ENCODE assay signal across 11 cellular contexts in the genomic region with DNA sequence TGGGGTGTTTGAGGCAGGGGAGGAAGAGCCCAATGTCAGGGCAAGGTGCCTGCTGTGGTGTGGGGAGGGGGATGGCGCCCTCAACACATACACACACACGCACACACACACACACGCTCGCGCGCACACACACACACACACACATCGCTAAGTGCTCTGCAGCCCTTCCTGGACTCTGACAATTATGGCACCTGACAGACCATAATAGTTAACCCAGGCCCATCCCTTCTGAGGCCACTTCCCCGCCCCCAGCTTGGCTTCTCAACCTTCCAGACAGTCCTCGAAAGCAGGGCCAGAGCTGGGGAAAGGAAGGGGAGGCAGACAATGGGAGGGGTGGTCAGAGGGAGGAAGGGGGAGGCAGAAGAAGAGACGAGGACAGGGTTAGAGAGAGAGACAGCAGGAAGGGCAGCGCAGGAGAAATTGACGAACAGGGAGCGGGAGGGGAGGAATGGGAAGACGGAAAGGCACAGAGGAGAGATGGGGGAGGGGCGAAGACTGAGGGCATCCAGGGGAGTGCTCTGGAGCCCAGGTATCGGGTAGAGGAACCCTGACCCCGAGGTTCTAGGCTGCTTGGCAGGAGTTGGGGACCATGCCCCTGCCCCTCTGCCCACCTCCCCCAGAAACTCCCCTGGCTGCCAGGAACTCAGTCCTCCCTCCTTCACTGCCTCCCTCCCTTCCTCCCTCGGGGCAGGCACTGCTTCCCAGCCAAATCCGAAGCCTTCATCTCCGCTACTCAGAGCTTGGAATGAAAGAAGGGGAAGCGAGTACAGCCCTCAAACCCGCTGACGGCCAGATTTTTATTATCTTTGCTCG. TPM values are rescaled to one million over a fixed set of nuclear protein-coding genes. Genes with fewer than 3 reads are reported as not detected.
DNase-seq lines count a peak whose midpoint lies in the region; ATAC-seq and TF ChIP-seq lines count a peak whose summit lies in the region.
"Had no signal": no experiment of that assay in that cellular context is flagged by ENCODE, and none has a peak within 500 bp of the region (broad histone marks: within the 10 kb centered on the region; RNA-seq: fewer than 3 reads in every experiment).

No MANE protein-coding gene starts in this region.

- H3K36me3 ChIP-seq in WERI-Rb-1 (no peaks in the 10 kb centered on the region), muscle layer of colon (ENCODE audit: insufficient read depth, low read length) (no peaks in the 10 kb centered on the region)

- no peaks in the 10 kb centered on the region for H3K36me3 Mint-ChIP-seq in immature natural killer cell
- H3K36me3 Mint-ChIP-seq in effector memory CD8-positive, alpha-beta T cell (ENCODE audit: insufficient read depth), result peaks cover under 1% of the 10 kb centered on the region

- H3K27me3 ChIP-seq in WERI-Rb-1 (ENCODE audit: insufficient read depth, low read depth, severe bottlenecking) (no peaks in the 10 kb centered on the region), muscle layer of colon (ENCODE audit: control insufficient read depth in 1 of 2, insufficient read depth in 2 of 2, low read length in 2 of 2) (peaks cover 0 to 21% of the 10 kb centered on the region in 2 donors)

- no peak overlapping the region for H3K9ac ChIP-seq in muscle layer of colon (ENCODE audit: low read length)

- peak overlapping the region in 1 of 5 donors; percentile 30 for H3K4me3 Mint-ChIP-seq in immature natural killer cell
- H3K4me3 Mint-ChIP-seq in effector memory CD8-positive, alpha-beta T cell, result peak overlapping the region in 1 of 2 donors; percentile 4
- H3K4me3 Mint-ChIP-seq: stimulated activated naive CD8-positive, alpha-beta T cell treated with anti-CD3 and anti-CD28 coated beads, Interleukin-15, amount 100 ng/mL, for 72 hours had no signal

- peak overlapping the region; percentile 24 for H3K4me3 ChIP-seq in WERI-Rb-1 (ENCODE audit: low read depth, low read length)
- H3K4me3 ChIP-seq in muscle layer of colon (ENCODE audit: low read depth in 1 of 2, low read length in 2 of 2), result no peak overlapping the region

- no peaks in the 10 kb centered on the region for H3K9me3 ChIP-seq in WERI-Rb-1 (ENCODE audit: severe bottlenecking)
- no peaks in the 10 kb centered on the region for H3K9me3 ChIP-seq in muscle layer of colon (ENCODE audit: low read length)

- peaks cover 22% of the 10 kb centered on the region for H3K4me1 ChIP-seq in muscle layer of colon (ENCODE audit: insufficient read depth, low read length)

- peaks cover 0 to 8% of the 10 kb centered on the region in 2 donors for H3K4me1 Mint-ChIP-seq in immature natural killer cell
- peaks cover 7 to 14% of the 10 kb centered on the region in 2 donors for H3K4me1 Mint-ChIP-seq in effector memory CD8-positive, alpha-beta T cell (ENCODE audit: low read depth in 2 of 2)

- H3K27ac Mint-ChIP-seq in immature natural killer cell, result no peak overlapping the region
- H3K27ac Mint-ChIP-seq in effector memory CD8-positive, alpha-beta T cell, result no peak overlapping the region
- H3K27ac Mint-ChIP-seq: stimulated activated naive CD8-positive, alpha-beta T cell treated with anti-CD3 and anti-CD28 coated beads, Interleukin-15, amount 100 ng/mL, for 72 hours had no signal

- DNase-seq in EH (ENCODE audit: low read depth), result peak; percentile 15
- DNase-seq in NCI-H1092 treated with DMSO at 0.1 percent for 48 hours (lab: John Stamatoyannopoulos, UW), result peak; percentile 45
- peak; percentile 87 for DNase-seq in WERI-Rb-1
- DNase-seq in immature natural killer cell, result no peak
- DNase-seq in EL, result no peak
- no peak for DNase-seq in effector memory CD8-positive, alpha-beta T cell
- DNase-seq: activated CD4-positive, CD25-positive, alpha-beta regulatory T cell; GDM1; stimulated activated naive CD8-positive, alpha-beta T cell treated with anti-CD3 and anti-CD28 coated beads, Interleukin-15, amount 100 ng/mL, for 72 hours had no signal

- TF ChIP-seq CTCF in WERI-Rb-1 (IDR thresholded peaks at IDR 0.05; ENCODE audit: low read depth, low read length), result no peak

- peaks cover 8 to 11% (median 10%) of the 10 kb centered on the region in 3 donors for H3K27me3 Mint-ChIP-seq in immature natural killer cell (ENCODE audit: low read depth in 3 of 3)
- H3K27me3 Mint-ChIP-seq in effector memory CD8-positive, alpha-beta T cell, result peaks cover 55 to 88% of the 10 kb centered on the region in 2 donors

- H3K27ac ChIP-seq in WERI-Rb-1 (peak overlapping the region; percentile 83), muscle layer of colon (ENCODE audit: low read depth, low read length) (peak overlapping the region; percentile 42)

- ATAC-seq in GM21381 (IDR thresholded peaks at IDR 0.05; ENCODE audit: unreplicated experiment), result no peak
- no peak for ATAC-seq in effector memory CD8-positive, alpha-beta T cell (replicated peaks)
- ATAC-seq: stimulated activated naive CD8-positive, alpha-beta T cell treated with anti-CD3 and anti-CD28 coated beads, Interleukin-15, amount 100 ng/mL, for 72 hours had no signal

- no peaks in the 10 kb centered on the region for H3K9me3 Mint-ChIP-seq in immature natural killer cell
- no peaks in the 10 kb centered on the region for H3K9me3 Mint-ChIP-seq in effector memory CD8-positive, alpha-beta T cell
- H3K9me3 Mint-ChIP-seq: stimulated activated naive CD8-positive, alpha-beta T cell treated with anti-CD3 and anti-CD28 coated beads, Interleukin-15, amount 100 ng/mL, for 72 hours had no signal

RNA-seq across cellular contexts. Expression of a gene that starts 4.0 kb away (rescaled TPM):
- not detected for polyA plus RNA-seq in immature natural killer cell

Comparison
In these comparisons a context has a peak if more than half of its experiments do, and no peak if none do; other contexts are left out.
1. DNase-seq: peak in EH (single experiment), NCI-H1092 treated with DMSO at 0.1 percent for 48 hours (single experiment) and WERI-Rb-1 (single experiment); none in immature natural killer cell (0 of 3), EL (single experiment) and effector memory CD8-positive, alpha-beta T cell (0 of 3).